In the genomic region with DNA sequence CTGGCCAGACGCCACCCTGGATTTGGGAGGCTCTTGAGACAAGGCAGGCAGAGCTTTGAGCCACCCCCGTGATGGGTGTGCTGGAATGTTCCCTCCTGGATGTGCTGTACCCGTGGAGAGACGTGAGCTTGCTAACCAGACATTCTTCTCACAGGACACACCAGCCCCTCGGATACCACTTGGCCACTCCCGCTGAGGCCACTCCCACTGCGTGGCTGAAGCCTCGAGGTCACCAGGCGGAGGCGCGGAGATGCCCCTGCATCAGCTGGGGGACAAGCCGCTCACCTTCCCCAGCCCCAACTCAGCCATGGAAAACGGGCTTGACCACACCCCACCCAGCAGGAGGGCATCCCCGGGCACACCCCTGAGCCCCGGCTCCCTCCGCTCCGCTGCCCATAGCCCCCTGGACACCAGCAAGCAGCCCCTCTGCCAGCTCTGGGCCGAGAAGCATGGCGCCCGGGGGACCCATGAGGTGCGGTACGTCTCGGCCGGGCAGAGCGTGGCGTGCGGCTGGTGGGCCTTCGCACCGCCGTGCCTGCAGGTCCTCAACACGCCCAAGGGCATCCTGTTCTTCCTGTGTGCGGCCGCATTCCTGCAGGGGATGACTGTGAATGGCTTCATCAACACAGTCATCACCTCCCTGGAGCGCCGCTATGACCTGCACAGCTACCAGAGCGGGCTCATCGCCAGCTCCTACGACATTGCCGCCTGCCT, we compare ENCODE assay signal across 28 cellular contexts. TPM values are rescaled to one million over a fixed set of nuclear protein-coding genes. Genes with fewer than 3 reads are reported as not detected.
"Had no signal": no experiment of that assay in that cellular context is flagged by ENCODE, and none has a peak within 500 bp of the region (broad histone marks: within the 10 kb centered on the region; RNA-seq: fewer than 3 reads in every experiment).

No MANE protein-coding gene starts in this region.

- H3K36me3 Mint-ChIP-seq: neural progenitor cell, T-cell, WTC11 had no signal

- H3K4me3 Mint-ChIP-seq: activated naive CD8-positive, alpha-beta T cell treated with anti-CD3 and anti-CD28 coated beads, Interleukin-2, amount 10 ng/mL, durations not matched to agents 7 days and 5 days; activated T-cell treated with anti-CD3 and anti-CD28 coated beads, Interleukin-2, amount 50 U/mL, for 4 hours; effector memory CD8-positive, alpha-beta T cell; naive thymus-derived CD8-positive, alpha-beta T cell; neural progenitor cell; T-cell; T-helper 2 cell treated with Interferon-gamma antibody and Interleukin-4, amounts not matched to agents 5 μg/mL and 100 μg/mL, for 36 hours; WTC11 had no signal

- H3K4me3 ChIP-seq: colonic mucosa, dorsolateral prefrontal cortex, heart right ventricle, lower lobe of right lung, neural progenitor cell, spleen, thyroid gland had no signal

- H3K27me3 Mint-ChIP-seq: activated naive CD8-positive, alpha-beta T cell treated with anti-CD3 and anti-CD28 coated beads, Interleukin-2, amount 10 ng/mL, durations not matched to agents 7 days and 5 days; effector memory CD8-positive, alpha-beta T cell; naive thymus-derived CD8-positive, alpha-beta T cell; progenitor cell of endocrine pancreas; T-cell had no signal

- H3K27ac ChIP-seq: colonic mucosa, heart right ventricle, lower lobe of right lung, neural progenitor cell, thyroid gland had no signal

- ATAC-seq: activated T-cell treated with anti-CD3 and anti-CD28 coated beads, Interleukin-2, amount 50 U/mL, for 4 hours; effector memory CD8-positive, alpha-beta T cell; heart right ventricle; left lobe of liver; lower lobe of right lung; naive thymus-derived CD8-positive, alpha-beta T cell; stimulated activated naive CD8-positive, alpha-beta T cell treated with anti-CD3 and anti-CD28 coated beads, Interleukin-15, Interleukin-2, amounts not matched to agents 100 U/mL and 50 U/mL, for 24 hours; T-cell; WTC11 had no signal

- H3K9me3 Mint-ChIP-seq: activated naive CD8-positive, alpha-beta T cell treated with anti-CD3 and anti-CD28 coated beads, Interleukin-2, amount 10 ng/mL, durations not matched to agents 7 days and 5 days; activated T-cell treated with anti-CD3 and anti-CD28 coated beads, Interleukin-2, amount 50 U/mL, for 4 hours; effector memory CD8-positive, alpha-beta T cell; naive thymus-derived CD8-positive, alpha-beta T cell; neural progenitor cell; T-cell; T-helper 2 cell treated with Interferon-gamma antibody and Interleukin-4, amounts not matched to agents 5 μg/mL and 100 μg/mL, for 36 hours; WTC11 had no signal

- H3K27me3 ChIP-seq: colonic mucosa, dorsolateral prefrontal cortex, spleen, thyroid gland had no signal

- DNase-seq: activated CD4-positive, alpha-beta T cell treated with anti-CD3 and anti-CD28 coated beads, Interleukin-2, amount 50 U/mL, for 48 hours; activated CD8-positive, alpha-beta memory T cell treated with anti-CD3 and anti-CD28 coated beads, Interleukin-2, amount 50 U/mL, for 48 hours; activated naive CD4-positive, alpha-beta T cell treated with Interleukin-2 at 50 U/mL for 16 hours; activated naive CD8-positive, alpha-beta T cell treated with anti-CD3 and anti-CD28 coated beads, Interleukin-2, amount 10 ng/mL, durations not matched to agents 7 days and 5 days; activated T-cell treated with anti-CD3 and anti-CD28 coated beads, Interleukin-2, amount 50 U/mL, for 4 hours; amygdala; colonic mucosa; effector memory CD8-positive, alpha-beta T cell; lower lobe of right lung; naive thymus-derived CD8-positive, alpha-beta T cell; retina; spleen; stimulated activated CD4-positive, alpha-beta T cell treated with anti-CD3 and anti-CD28 coated beads, Interleukin-4, amount 100 ng/mL, for 24 hours; stimulated activated naive CD8-positive, alpha-beta T cell treated with anti-CD3 and anti-CD28 coated beads, Interleukin-15, Interleukin-2, amounts not matched to agents 100 U/mL and 50 U/mL, for 24 hours; T-cell; thyroid gland had no signal

- H3K9me3 ChIP-seq: colonic mucosa, heart right ventricle, lower lobe of right lung, spleen, thyroid gland had no signal

- H3K27ac Mint-ChIP-seq: activated naive CD8-positive, alpha-beta T cell treated with anti-CD3 and anti-CD28 coated beads, Interleukin-2, amount 10 ng/mL, durations not matched to agents 7 days and 5 days; neural progenitor cell; progenitor cell of endocrine pancreas; T-cell; T-helper 2 cell treated with Interferon-gamma antibody and Interleukin-4, amounts not matched to agents 5 μg/mL and 100 μg/mL, for 36 hours; WTC11 had no signal

- H3K4me1 ChIP-seq: neural progenitor cell had no signal

- H3K36me3 ChIP-seq: colonic mucosa, neural progenitor cell, thyroid gland had no signal

RNA-seq across cellular contexts. Expression of a gene that starts 52.3 kb away (rescaled TPM):
- total RNA-seq: activated CD8-positive, alpha-beta memory T cell treated with anti-CD3 and anti-CD28 coated beads for 36 hours; bronchial epithelial cell; lower lobe of right lung; mesenteric fat pad; naive thymus-derived CD8-positive, alpha-beta T cell; osteoblast; progenitor cell of endocrine pancreas; ureter had no signal
